Comparison of ENCODE assay signal across 7 cellular contexts in genomic region chr16:14395710-14396300, GRCh38.
DNase-seq lines count a peak whose midpoint lies in the region; ATAC-seq, FAIRE-seq and TF ChIP-seq lines count a peak whose summit lies in the region.
"Not testable (repeated sequence)": the region's sequence is repeated elsewhere in the genome, so short reads cannot be mapped to it uniquely, and the experiment has no call there.

No MANE protein-coding gene starts in this region.

- not testable (repeated sequence) for H3K9me2 ChIP-seq in OCI-LY1 (ENCODE audit: low read depth, low read length)

- H3K4me1 ChIP-seq in A549 (peaks cover 48% of the 10 kb centered on the region), OCI-LY1 (ENCODE audit: insufficient read depth, low read length, severe bottlenecking) (peaks cover 18% of the 10 kb centered on the region), astrocyte (ENCODE audit: insufficient read depth, low read length) (peaks cover 17% of the 10 kb centered on the region)

- H3K4me3 Mint-ChIP-seq in astrocyte (ENCODE audit: unreplicated experiment); nephron progenitor cell: not testable (repeated sequence)

- POLR2A ChIA-PET in A549 (lab: Yijun Ruan, JAX), result interaction anchor here (0.6 kb wide), 1 partner anchor 84 kb away, joined by 4 read pairs; no protein-coding TSS in a partner anchor

- TF ChIP-seq EP300 in A549 (IDR thresholded peaks at IDR 0.05), result not testable (repeated sequence)

- H3K9me3 ChIP-seq in A549; OCI-LY1 (ENCODE audit: low read length); astrocyte (ENCODE audit: insufficient read depth, low read depth, low read length): not testable (repeated sequence)

- not testable (repeated sequence) for H3K27ac Mint-ChIP-seq in astrocyte (ENCODE audit: unreplicated experiment)
- peak overlapping the region; percentile 39 for H3K27ac Mint-ChIP-seq in nephron progenitor cell

- peak overlapping the region; percentile 99 to 100 for H3K27ac ChIP-seq in A549
- not testable (repeated sequence) for H3K27ac ChIP-seq in OCI-LY1 (ENCODE audit: low read depth, low read length, poor library complexity, severe bottlenecking); astrocyte (ENCODE audit: low read depth, low read length)

- TF ChIP-seq POLR2A in A549 (IDR thresholded peaks at IDR 0.05; ENCODE audit: low read length), result not testable (repeated sequence)

- CTCF ChIA-PET in A549 (lab: Yijun Ruan, JAX), result not testable (repeated sequence)

- H3K9ac ChIP-seq in OCI-LY1 (ENCODE audit: low read length); astrocyte (ENCODE audit: low read length): not testable (repeated sequence)

- not testable (repeated sequence) for H3K36me3 Mint-ChIP-seq in astrocyte (ENCODE audit: low read depth, unreplicated experiment); nephron progenitor cell (ENCODE audit: low read depth)

- not testable (repeated sequence) for H2AFZ ChIP-seq in OCI-LY1 (ENCODE audit: low read length); astrocyte (ENCODE audit: low read depth, low read length)

- H3K36me3 ChIP-seq in OCI-LY1 (ENCODE audit: insufficient read depth, low read length); astrocyte (ENCODE audit: insufficient read depth, low read length): not testable (repeated sequence)

- TF ChIP-seq RAD21 in A549 (conservative IDR thresholded peaks at IDR 0.05 in 1 of 2, IDR thresholded peaks at IDR 0.05 in 1 of 2), result not testable (repeated sequence)

- not testable (repeated sequence) for DNase-seq in A549 (ENCODE audit: low read depth in 1 of 2, low spot score in 1 of 2); nephron progenitor cell
- DNase-seq in EH (ENCODE audit: low read depth) (peak; percentile 62), astrocyte (ENCODE audit: low read depth) (peak; percentile 38), choroid plexus epithelial cell (ENCODE audit: low read depth) (peak; percentile 66), foreskin melanocyte (peak; percentile 61)

- not testable (repeated sequence) for H3F3A ChIP-seq in OCI-LY1 (ENCODE audit: insufficient read depth, low read length)

- not testable (repeated sequence) for FAIRE-seq in A549 (lab: Jason Lieb, UNC); astrocyte (lab: Jason Lieb, UNC)

- WGBS in A549 (ENCODE audit: missing lambda C conversion rate), result 82% methylated on average over 9 of the region's 9 CpGs

- ATAC-seq in A549, result not testable (repeated sequence)

- H3K79me2 ChIP-seq in OCI-LY1 (ENCODE audit: insufficient read depth, low read length); astrocyte (ENCODE audit: insufficient read depth, low read length): not testable (repeated sequence)

- H3K4me2 ChIP-seq in A549; astrocyte (ENCODE audit: low read length): not testable (repeated sequence)
- peak overlapping the region; percentile 39; the same call in 1 of the 2 replicates for H3K4me2 ChIP-seq in OCI-LY1 (ENCODE audit: low read length)

- not testable (repeated sequence) for H3K9me3 Mint-ChIP-seq in astrocyte (ENCODE audit: unreplicated experiment); nephron progenitor cell

- H3K27me3 Mint-ChIP-seq in astrocyte (ENCODE audit: low read depth, unreplicated experiment); nephron progenitor cell (ENCODE audit: low read depth, poor library complexity): not testable (repeated sequence)

- H3K4me3 ChIP-seq in A549; OCI-LY1 (ENCODE audit: low read depth, low read length, poor library complexity, severe bottlenecking); astrocyte (ENCODE audit: insufficient read depth, low read depth, low read length); choroid plexus epithelial cell (ENCODE audit: low read depth, low read length): not testable (repeated sequence)

- H4K20me1 ChIP-seq in OCI-LY1 (ENCODE audit: insufficient read depth, low read length); astrocyte (ENCODE audit: insufficient read depth, low read length): not testable (repeated sequence)

- H3K4me1 Mint-ChIP-seq in astrocyte (ENCODE audit: low read depth, unreplicated experiment), result peaks cover 23% of the 10 kb centered on the region
- peaks cover 17% of the 10 kb centered on the region for H3K4me1 Mint-ChIP-seq in nephron progenitor cell

- not testable (repeated sequence) for TF ChIP-seq CTCF in A549 (IDR thresholded peaks at IDR 0.05); OCI-LY1 (IDR thresholded peaks at IDR 0.05; ENCODE audit: low read length); astrocyte (IDR thresholded peaks at IDR 0.05; ENCODE audit: insufficient read depth, low read depth, low read length); choroid plexus epithelial cell (conservative IDR thresholded peaks at IDR 0.05; ENCODE audit: low read depth, low read length); nephron progenitor cell (IDR thresholded peaks at IDR 0.05)

- H3K27me3 ChIP-seq in OCI-LY1 (ENCODE audit: insufficient read depth, low read length); astrocyte (ENCODE audit: insufficient read depth, low read length): not testable (repeated sequence)
